Comparison of ENCODE assay signal across 10 cellular contexts in the genomic region with DNA sequence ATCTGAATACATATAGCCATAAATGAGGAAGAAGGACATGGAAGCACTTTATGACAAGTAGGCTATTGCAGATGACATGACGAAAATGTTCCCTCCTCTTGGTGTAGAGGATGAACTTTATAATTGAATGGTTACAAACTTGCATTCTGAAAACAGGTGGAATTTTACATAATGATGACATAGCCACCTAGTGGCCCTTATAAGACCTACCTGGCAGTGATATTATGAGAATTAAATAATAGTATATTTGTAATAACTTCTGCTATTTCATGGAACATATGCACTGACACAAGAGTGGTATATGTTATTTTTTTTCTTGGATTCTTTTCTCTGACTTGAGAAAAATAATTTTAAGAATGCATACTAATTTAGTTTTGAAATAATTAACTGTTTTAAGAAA. TPM values are rescaled to one million over a fixed set of nuclear protein-coding genes. Genes with fewer than 3 reads are reported as not detected.
DNase-seq lines count a peak whose midpoint lies in the region; ATAC-seq and TF ChIP-seq lines count a peak whose summit lies in the region.
"Had no signal": no experiment of that assay in that cellular context is flagged by ENCODE, and none has a peak within 500 bp of the region (broad histone marks: within the 10 kb centered on the region; RNA-seq: fewer than 3 reads in every experiment).

No MANE protein-coding gene starts in this region.

- no peaks in the 10 kb centered on the region for H3K79me2 ChIP-seq in neural progenitor cell (ENCODE audit: low read depth)

- H3K36me3 ChIP-seq in breast epithelium (peaks cover 5% of the 10 kb centered on the region), neural progenitor cell (no peaks in the 10 kb centered on the region)

- TF ChIP-seq POLR2A in breast epithelium (IDR thresholded peaks at IDR 0.05) = no peak

- no peak overlapping the region for H3K4me2 ChIP-seq in neural progenitor cell

- intact Hi-C loops in breast epithelium (cut with DNase I; ENCODE audit: low total_unique reads) = loop anchor here (5.0 kb wide), 1 partner anchor 250 kb away; no protein-coding TSS in a partner anchor

- H2AFZ ChIP-seq in neural progenitor cell (replicated peaks) = no peak overlapping the region

- H3K27ac ChIP-seq in breast epithelium (no peak overlapping the region), neural progenitor cell (no peak overlapping the region)

- peak; percentile 65 for ATAC-seq in HG03342 (IDR thresholded peaks at IDR 0.05; ENCODE audit: unreplicated experiment)

- no peaks in the 10 kb centered on the region for H3K9me3 ChIP-seq in breast epithelium
- no peaks in the 10 kb centered on the region for H3K9me3 ChIP-seq in neural progenitor cell (ENCODE audit: low read depth)

- peaks cover 2% of the 10 kb centered on the region for H3K27me3 Mint-ChIP-seq in neural progenitor cell (ENCODE audit: insufficient read depth, low read depth)

- H3K27me3 ChIP-seq in breast epithelium (no peaks in the 10 kb centered on the region), neural progenitor cell (no peaks in the 10 kb centered on the region)

- H3K4me1 Mint-ChIP-seq in neural progenitor cell = no peaks in the 10 kb centered on the region

- peaks cover 2% of the 10 kb centered on the region for H3K9me3 Mint-ChIP-seq in neural progenitor cell

- no peak overlapping the region for H3K9ac ChIP-seq in neural progenitor cell

- no peak overlapping the region for H3K27ac Mint-ChIP-seq in neural progenitor cell

- no peaks in the 10 kb centered on the region for H3F3A ChIP-seq in neural progenitor cell (ENCODE audit: low read depth)

- H3K36me3 Mint-ChIP-seq in neural progenitor cell = no peaks in the 10 kb centered on the region

- no peak for DNase-seq in GM12864 (ENCODE audit: low read depth)
- DNase-seq in breast epithelium (ENCODE audit: low spot score in 2 of 2) = no peak
- DNase-seq in neural progenitor cell (ENCODE audit: low spot score) = no peak
- no peak for DNase-seq in superior temporal gyrus (ENCODE audit: extremely low spot score)
- no peak for DNase-seq in SIG-M5 treated with dmso at 0.1 percent for 504 hours (lab: John Stamatoyannopoulos, UW; ENCODE audit: unreplicated experiment)
- DNase-seq in activated gamma-delta T cell treated with Interleukin-2 at 50 U/mL for 16 hours = no peak
- no peak for DNase-seq in NCI-H510A (lab: John Stamatoyannopoulos, UW)
- DNase-seq: NCI-H2171 treated with DMSO at 0.1 percent for 48 hours had no signal

- no peak overlapping the region for H3K4me3 Mint-ChIP-seq in neural progenitor cell

- H4K20me1 ChIP-seq in neural progenitor cell (ENCODE audit: low read depth) = no peaks in the 10 kb centered on the region

- no peaks in the 10 kb centered on the region for H3K4me1 ChIP-seq in breast epithelium
- H3K4me1 ChIP-seq in neural progenitor cell = no peaks in the 10 kb centered on the region

- H3K4me3 ChIP-seq in GM12864 (ENCODE audit: low read depth, low read length) (no peak overlapping the region), breast epithelium (no peak overlapping the region), neural progenitor cell (no peak overlapping the region)
- H3K4me3 ChIP-seq: lung had no signal

- TF ChIP-seq CTCF in GM12864 (IDR thresholded peaks at IDR 0.05; ENCODE audit: low read depth, low read length, missing control alignments) (peak; percentile 43), breast epithelium (IDR thresholded peaks at IDR 0.05) (peak in 2 of 3 donors; percentile 40 to 45), neural progenitor cell (IDR thresholded peaks at IDR 0.05) (peak; percentile 42)

RNA-seq across cellular contexts. Expression of a gene that starts 22.9 kb away (rescaled TPM):
- total RNA-seq in breast epithelium = 10 to 100 TPM; 59.7 to 90.3 (median 62.3) TPM
- 15.1 and 21.3 TPM in 2 replicates for total RNA-seq in neural progenitor cell (ENCODE audit: low replicate concordance)

RNA-seq across cellular contexts. Expression of a gene that starts 23.7 kb away (rescaled TPM):
- total RNA-seq in breast epithelium = under 1 TPM in 1 of 3 donors, not detected in 2; 0.44 TPM
- total RNA-seq in neural progenitor cell (ENCODE audit: low replicate concordance) = 0.41 TPM in 1 of 2 replicates, not detected in the other
- total RNA-seq: lung had no signal

RNA-seq across cellular contexts. Expression of a gene that starts 27.6 kb away (rescaled TPM):
- 10 to 100 TPM; 17.1 to 34.4 (median 28.5) TPM for total RNA-seq in breast epithelium
- total RNA-seq in neural progenitor cell (ENCODE audit: low replicate concordance) = 24.5 and 26.7 TPM in 2 replicates

RNA-seq across cellular contexts. Expression of a gene that starts 41.5 kb away (rescaled TPM):
- not detected for total RNA-seq in breast epithelium
- 0.12 TPM in 1 of 2 replicates, not detected in the other for total RNA-seq in neural progenitor cell (ENCODE audit: low replicate concordance)
